1 cellular context compared by ENCODE assay signal in the genomic region with DNA sequence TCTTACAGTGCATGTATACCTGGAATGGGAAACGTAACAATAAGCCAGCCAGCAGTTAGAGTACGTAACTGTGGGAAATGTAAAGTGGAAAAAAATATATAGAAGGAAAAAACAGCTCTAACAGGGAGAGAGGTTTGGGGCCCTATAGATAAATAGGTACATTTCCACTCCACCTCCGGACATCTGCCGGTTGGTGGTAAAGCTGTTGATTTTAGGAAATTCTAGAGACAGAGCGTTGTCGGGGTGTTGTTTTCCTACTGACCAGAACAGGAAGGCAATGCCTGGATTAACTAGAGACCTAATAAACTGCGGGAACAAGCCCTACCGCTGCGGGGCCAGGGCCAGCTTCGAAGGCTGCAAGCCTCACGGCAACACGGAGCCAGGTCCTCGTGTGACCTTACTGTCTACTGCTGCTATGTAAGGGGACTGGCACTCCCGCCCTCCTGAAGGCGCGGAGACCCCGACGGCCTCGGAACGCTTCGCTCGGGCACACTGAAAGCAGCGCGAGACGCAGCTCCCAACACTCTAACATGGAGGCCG.
TF ChIP-seq lines count a peak whose summit lies in the region.

No MANE protein-coding gene starts in this region.

TF ChIP-seq in HepG2, 621 proteins besides CTCF, POLR2A, EP300 and RAD21 (continued from another document):
- TF ChIP-seq NFYC (CRISPR knock-in tag; IDR thresholded peaks at IDR 0.05) (no peak), ZNF777 (CRISPR knock-in tag; IDR thresholded peaks at IDR 0.05) (peak; percentile 70), ZNF30 (CRISPR knock-in tag; IDR thresholded peaks at IDR 0.05) (peak; percentile 80; the same call in 1 of the 2 replicates), PAX8 (CRISPR knock-in tag; IDR thresholded peaks at IDR 0.05; ENCODE audit: borderline replicate concordance) (no peak), ZNF678 (CRISPR knock-in tag; IDR thresholded peaks at IDR 0.05) (no peak), ZNF572 (CRISPR knock-in tag; IDR thresholded peaks at IDR 0.05) (no peak), ZNF335 (CRISPR knock-in tag; IDR thresholded peaks at IDR 0.05) (no peak), ZMYM2 (CRISPR knock-in tag; IDR thresholded peaks at IDR 0.05) (peak; percentile 36; the same call in 1 of the 2 replicates), MLLT10 (CRISPR knock-in tag; IDR thresholded peaks at IDR 0.05) (0 out of 2 replicates have a peak, but pooled peaks have one; percentile 47)
- TF ChIP-seq, protein P1, sequence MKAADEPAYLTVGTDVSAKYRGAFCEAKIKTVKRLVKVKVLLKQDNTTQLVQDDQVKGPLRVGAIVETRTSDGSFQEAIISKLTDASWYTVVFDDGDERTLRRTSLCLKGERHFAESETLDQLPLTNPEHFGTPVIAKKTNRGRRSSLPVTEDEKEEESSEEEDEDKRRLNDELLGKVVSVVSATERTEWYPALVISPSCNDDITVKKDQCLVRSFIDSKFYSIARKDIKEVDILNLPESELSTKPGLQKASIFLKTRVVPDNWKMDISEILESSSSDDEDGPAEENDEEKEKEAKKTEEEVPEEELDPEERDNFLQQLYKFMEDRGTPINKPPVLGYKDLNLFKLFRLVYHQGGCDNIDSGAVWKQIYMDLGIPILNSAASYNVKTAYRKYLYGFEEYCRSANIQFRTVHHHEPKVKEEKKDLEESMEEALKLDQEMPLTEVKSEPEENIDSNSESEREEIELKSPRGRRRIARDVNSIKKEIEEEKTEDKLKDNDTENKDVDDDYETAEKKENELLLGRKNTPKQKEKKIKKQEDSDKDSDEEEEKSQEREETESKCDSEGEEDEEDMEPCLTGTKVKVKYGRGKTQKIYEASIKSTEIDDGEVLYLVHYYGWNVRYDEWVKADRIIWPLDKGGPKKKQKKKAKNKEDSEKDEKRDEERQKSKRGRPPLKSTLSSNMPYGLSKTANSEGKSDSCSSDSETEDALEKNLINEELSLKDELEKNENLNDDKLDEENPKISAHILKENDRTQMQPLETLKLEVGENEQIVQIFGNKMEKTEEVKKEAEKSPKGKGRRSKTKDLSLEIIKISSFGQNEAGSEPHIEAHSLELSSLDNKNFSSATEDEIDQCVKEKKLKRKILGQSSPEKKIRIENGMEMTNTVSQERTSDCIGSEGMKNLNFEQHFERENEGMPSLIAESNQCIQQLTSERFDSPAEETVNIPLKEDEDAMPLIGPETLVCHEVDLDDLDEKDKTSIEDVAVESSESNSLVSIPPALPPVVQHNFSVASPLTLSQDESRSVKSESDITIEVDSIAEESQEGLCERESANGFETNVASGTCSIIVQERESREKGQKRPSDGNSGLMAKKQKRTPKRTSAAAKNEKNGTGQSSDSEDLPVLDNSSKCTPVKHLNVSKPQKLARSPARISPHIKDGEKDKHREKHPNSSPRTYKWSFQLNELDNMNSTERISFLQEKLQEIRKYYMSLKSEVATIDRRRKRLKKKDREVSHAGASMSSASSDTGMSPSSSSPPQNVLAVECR (CRISPR knock-in tag; IDR thresholded peaks at IDR 0.05; ENCODE audit: borderline replicate concordance), result no peak
- TF ChIP-seq, protein P2, sequence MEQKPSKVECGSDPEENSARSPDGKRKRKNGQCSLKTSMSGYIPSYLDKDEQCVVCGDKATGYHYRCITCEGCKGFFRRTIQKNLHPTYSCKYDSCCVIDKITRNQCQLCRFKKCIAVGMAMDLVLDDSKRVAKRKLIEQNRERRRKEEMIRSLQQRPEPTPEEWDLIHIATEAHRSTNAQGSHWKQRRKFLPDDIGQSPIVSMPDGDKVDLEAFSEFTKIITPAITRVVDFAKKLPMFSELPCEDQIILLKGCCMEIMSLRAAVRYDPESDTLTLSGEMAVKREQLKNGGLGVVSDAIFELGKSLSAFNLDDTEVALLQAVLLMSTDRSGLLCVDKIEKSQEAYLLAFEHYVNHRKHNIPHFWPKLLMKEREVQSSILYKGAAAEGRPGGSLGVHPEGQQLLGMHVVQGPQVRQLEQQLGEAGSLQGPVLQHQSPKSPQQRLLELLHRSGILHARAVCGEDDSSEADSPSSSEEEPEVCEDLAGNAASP (CRISPR knock-in tag; IDR thresholded peaks at IDR 0.05; ENCODE audit: borderline replicate concordance), result peak; percentile 90
- TF ChIP-seq, protein P3, sequence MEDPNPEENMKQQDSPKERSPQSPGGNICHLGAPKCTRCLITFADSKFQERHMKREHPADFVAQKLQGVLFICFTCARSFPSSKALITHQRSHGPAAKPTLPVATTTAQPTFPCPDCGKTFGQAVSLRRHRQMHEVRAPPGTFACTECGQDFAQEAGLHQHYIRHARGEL (CRISPR knock-in tag; IDR thresholded peaks at IDR 0.05), result 0 out of 2 replicates have a peak, but pooled peaks have one; percentile 64
- TF ChIP-seq, protein P4, sequence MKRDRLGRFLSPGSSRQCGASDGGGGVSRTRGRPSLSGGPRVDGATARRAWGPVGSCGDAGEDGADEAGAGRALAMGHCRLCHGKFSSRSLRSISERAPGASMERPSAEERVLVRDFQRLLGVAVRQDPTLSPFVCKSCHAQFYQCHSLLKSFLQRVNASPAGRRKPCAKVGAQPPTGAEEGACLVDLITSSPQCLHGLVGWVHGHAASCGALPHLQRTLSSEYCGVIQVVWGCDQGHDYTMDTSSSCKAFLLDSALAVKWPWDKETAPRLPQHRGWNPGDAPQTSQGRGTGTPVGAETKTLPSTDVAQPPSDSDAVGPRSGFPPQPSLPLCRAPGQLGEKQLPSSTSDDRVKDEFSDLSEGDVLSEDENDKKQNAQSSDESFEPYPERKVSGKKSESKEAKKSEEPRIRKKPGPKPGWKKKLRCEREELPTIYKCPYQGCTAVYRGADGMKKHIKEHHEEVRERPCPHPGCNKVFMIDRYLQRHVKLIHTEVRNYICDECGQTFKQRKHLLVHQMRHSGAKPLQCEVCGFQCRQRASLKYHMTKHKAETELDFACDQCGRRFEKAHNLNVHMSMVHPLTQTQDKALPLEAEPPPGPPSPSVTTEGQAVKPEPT (CRISPR knock-in tag; IDR thresholded peaks at IDR 0.05; ENCODE audit: low read depth), result no peak
- TF ChIP-seq, protein P5, sequence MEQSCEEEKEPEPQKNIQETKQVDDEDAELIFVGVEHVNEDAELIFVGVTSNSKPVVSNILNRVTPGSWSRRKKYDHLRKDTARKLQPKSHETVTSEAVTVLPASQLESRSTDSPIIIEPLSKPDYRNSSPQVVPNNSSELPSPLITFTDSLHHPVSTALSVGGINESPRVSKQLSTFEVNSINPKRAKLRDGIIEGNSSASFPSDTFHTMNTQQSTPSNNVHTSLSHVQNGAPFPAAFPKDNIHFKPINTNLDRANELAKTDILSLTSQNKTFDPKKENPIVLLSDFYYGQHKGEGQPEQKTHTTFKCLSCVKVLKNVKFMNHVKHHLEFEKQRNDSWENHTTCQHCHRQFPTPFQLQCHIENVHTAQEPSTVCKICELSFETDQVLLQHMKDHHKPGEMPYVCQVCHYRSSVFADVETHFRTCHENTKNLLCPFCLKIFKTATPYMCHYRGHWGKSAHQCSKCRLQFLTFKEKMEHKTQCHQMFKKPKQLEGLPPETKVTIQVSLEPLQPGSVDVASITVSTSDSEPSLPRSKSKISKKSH (CRISPR knock-in tag; IDR thresholded peaks at IDR 0.05; ENCODE audit: borderline replicate concordance), result peak; percentile 76; the same call in 1 of the 2 replicates
